In genomic region chr16:57961538-57961937, GRCh38 we compare ENCODE assay signal across 3 cellular contexts.
TF ChIP-seq lines count a peak whose summit lies in the region.

No MANE protein-coding gene starts in this region.

TF ChIP-seq in HEK293, 187 proteins besides CTCF, POLR2A, EP300 and RAD21:
- no peak for TF ChIP-seq ZNF132 (tag by site-specific recombination; IDR thresholded peaks at IDR 0.05; ENCODE audit: borderline replicate concordance)
- TF ChIP-seq ZNF510 (tag by site-specific recombination; IDR thresholded peaks at IDR 0.05; ENCODE audit: insufficient replicate concordance) = no peak
- no peak for TF ChIP-seq ZIC2 (tag by site-specific recombination; IDR thresholded peaks at IDR 0.05)
- no peak for TF ChIP-seq ZNF157 (tag by site-specific recombination; IDR thresholded peaks at IDR 0.05)
- peak; percentile 83 for TF ChIP-seq ZNF24 (tag by site-specific recombination; IDR thresholded peaks at IDR 0.05)
- TF ChIP-seq ZNF292 (tag by site-specific recombination; IDR thresholded peaks at IDR 0.05; ENCODE audit: borderline replicate concordance, low read depth) = no peak
- no peak for TF ChIP-seq OVOL3 (tag by site-specific recombination; IDR thresholded peaks at IDR 0.05)
- TF ChIP-seq WT1 (tag by site-specific recombination; IDR thresholded peaks at IDR 0.05) = no peak
- no peak for TF ChIP-seq ZNF366 (tag by site-specific recombination; conservative IDR thresholded peaks at IDR 0.05)

TF ChIP-seq in GM12878, 131 proteins besides CTCF, POLR2A, EP300 and RAD21:
- no peak for TF ChIP-seq BRCA1 (IDR thresholded peaks at IDR 0.05; ENCODE audit: low read depth, low read length)
- TF ChIP-seq ZNF24 (IDR thresholded peaks at IDR 0.05) = peak; percentile 95

TF ChIP-seq in H1, 55 proteins besides CTCF, POLR2A, EP300 and RAD21:
- no peak for TF ChIP-seq BCL11A (IDR thresholded peaks at IDR 0.05; ENCODE audit: low read depth in 2 of 2, low read length in 2 of 2)
- TF ChIP-seq TCF12 (IDR thresholded peaks at IDR 0.05; ENCODE audit: low read depth, low read length) = no peak
- TF ChIP-seq SP4 (IDR thresholded peaks at IDR 0.05; ENCODE audit: low read length) = no peak
